Comparison of ENCODE assay signal across 1 cellular context in genomic region chr20:50153500-50154377, GRCh38.
TF ChIP-seq lines count a peak whose summit lies in the region.

Gene PEDS1 (minus strand): TSS chr20:50153723. CDS start chr20:50153637, 86 bp downstream.

TF ChIP-seq in K562, 482 proteins besides CTCF, POLR2A, EP300 and RAD21 (continued from another document and continues in another):
- TF ChIP-seq ZBTB2 (IDR thresholded peaks at IDR 0.05), result no peak
- 0 out of 2 replicates have a peak, but pooled peaks have one; percentile 39 for TF ChIP-seq ATF7 (IDR thresholded peaks at IDR 0.05)
- no peak for TF ChIP-seq ZNF253 (CRISPR knock-in tag; conservative IDR thresholded peaks at IDR 0.05)
- no peak for TF ChIP-seq SNIP1 (IDR thresholded peaks at IDR 0.05; ENCODE audit: low read depth)
- TF ChIP-seq E2F6 (IDR thresholded peaks at IDR 0.05; ENCODE audit: borderline replicate concordance in 1 of 2, extremely low read depth in 1 of 2, insufficient read depth in 1 of 2, insufficient read length in 1 of 2, low read depth in 1 of 2, low read length in 1 of 2, poor library complexity in 1 of 2, severe bottlenecking in 1 of 2), result peak; percentile 94 to 98
- TF ChIP-seq PHB (CRISPR knock-in tag; IDR thresholded peaks at IDR 0.05), result peak; percentile 45; the same call in 1 of the 2 replicates
- TF ChIP-seq, protein P1, sequence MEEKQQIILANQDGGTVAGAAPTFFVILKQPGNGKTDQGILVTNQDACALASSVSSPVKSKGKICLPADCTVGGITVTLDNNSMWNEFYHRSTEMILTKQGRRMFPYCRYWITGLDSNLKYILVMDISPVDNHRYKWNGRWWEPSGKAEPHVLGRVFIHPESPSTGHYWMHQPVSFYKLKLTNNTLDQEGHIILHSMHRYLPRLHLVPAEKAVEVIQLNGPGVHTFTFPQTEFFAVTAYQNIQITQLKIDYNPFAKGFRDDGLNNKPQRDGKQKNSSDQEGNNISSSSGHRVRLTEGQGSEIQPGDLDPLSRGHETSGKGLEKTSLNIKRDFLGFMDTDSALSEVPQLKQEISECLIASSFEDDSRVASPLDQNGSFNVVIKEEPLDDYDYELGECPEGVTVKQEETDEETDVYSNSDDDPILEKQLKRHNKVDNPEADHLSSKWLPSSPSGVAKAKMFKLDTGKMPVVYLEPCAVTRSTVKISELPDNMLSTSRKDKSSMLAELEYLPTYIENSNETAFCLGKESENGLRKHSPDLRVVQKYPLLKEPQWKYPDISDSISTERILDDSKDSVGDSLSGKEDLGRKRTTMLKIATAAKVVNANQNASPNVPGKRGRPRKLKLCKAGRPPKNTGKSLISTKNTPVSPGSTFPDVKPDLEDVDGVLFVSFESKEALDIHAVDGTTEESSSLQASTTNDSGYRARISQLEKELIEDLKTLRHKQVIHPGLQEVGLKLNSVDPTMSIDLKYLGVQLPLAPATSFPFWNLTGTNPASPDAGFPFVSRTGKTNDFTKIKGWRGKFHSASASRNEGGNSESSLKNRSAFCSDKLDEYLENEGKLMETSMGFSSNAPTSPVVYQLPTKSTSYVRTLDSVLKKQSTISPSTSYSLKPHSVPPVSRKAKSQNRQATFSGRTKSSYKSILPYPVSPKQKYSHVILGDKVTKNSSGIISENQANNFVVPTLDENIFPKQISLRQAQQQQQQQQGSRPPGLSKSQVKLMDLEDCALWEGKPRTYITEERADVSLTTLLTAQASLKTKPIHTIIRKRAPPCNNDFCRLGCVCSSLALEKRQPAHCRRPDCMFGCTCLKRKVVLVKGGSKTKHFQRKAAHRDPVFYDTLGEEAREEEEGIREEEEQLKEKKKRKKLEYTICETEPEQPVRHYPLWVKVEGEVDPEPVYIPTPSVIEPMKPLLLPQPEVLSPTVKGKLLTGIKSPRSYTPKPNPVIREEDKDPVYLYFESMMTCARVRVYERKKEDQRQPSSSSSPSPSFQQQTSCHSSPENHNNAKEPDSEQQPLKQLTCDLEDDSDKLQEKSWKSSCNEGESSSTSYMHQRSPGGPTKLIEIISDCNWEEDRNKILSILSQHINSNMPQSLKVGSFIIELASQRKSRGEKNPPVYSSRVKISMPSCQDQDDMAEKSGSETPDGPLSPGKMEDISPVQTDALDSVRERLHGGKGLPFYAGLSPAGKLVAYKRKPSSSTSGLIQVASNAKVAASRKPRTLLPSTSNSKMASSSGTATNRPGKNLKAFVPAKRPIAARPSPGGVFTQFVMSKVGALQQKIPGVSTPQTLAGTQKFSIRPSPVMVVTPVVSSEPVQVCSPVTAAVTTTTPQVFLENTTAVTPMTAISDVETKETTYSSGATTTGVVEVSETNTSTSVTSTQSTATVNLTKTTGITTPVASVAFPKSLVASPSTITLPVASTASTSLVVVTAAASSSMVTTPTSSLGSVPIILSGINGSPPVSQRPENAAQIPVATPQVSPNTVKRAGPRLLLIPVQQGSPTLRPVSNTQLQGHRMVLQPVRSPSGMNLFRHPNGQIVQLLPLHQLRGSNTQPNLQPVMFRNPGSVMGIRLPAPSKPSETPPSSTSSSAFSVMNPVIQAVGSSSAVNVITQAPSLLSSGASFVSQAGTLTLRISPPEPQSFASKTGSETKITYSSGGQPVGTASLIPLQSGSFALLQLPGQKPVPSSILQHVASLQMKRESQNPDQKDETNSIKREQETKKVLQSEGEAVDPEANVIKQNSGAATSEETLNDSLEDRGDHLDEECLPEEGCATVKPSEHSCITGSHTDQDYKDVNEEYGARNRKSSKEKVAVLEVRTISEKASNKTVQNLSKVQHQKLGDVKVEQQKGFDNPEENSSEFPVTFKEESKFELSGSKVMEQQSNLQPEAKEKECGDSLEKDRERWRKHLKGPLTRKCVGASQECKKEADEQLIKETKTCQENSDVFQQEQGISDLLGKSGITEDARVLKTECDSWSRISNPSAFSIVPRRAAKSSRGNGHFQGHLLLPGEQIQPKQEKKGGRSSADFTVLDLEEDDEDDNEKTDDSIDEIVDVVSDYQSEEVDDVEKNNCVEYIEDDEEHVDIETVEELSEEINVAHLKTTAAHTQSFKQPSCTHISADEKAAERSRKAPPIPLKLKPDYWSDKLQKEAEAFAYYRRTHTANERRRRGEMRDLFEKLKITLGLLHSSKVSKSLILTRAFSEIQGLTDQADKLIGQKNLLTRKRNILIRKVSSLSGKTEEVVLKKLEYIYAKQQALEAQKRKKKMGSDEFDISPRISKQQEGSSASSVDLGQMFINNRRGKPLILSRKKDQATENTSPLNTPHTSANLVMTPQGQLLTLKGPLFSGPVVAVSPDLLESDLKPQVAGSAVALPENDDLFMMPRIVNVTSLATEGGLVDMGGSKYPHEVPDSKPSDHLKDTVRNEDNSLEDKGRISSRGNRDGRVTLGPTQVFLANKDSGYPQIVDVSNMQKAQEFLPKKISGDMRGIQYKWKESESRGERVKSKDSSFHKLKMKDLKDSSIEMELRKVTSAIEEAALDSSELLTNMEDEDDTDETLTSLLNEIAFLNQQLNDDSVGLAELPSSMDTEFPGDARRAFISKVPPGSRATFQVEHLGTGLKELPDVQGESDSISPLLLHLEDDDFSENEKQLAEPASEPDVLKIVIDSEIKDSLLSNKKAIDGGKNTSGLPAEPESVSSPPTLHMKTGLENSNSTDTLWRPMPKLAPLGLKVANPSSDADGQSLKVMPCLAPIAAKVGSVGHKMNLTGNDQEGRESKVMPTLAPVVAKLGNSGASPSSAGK (IDR thresholded peaks at IDR 0.05), result peak; percentile 98
- TF ChIP-seq WHSC1 (IDR thresholded peaks at IDR 0.05; ENCODE audit: low read length), result no peak
- TF ChIP-seq MECOM (CRISPR knock-in tag; IDR thresholded peaks at IDR 0.05), result 0 out of 2 replicates have a peak, but pooled peaks have one; percentile 59
- no peak for TF ChIP-seq SMARCB1 (IDR thresholded peaks at IDR 0.05; ENCODE audit: insufficient read length, low read depth)
- TF ChIP-seq UBTF (IDR thresholded peaks at IDR 0.05; ENCODE audit: borderline replicate concordance in 1 of 2, low read depth in 2 of 2, low read length in 2 of 2), result peak; percentile 40 to 64; a peak in 2 of 4 replicates
- TF ChIP-seq ZBTB1 (CRISPR knock-in tag; IDR thresholded peaks at IDR 0.05; ENCODE audit: borderline replicate concordance, low read depth), result peak; percentile 62; the same call in 1 of the 2 replicates
- TF ChIP-seq, protein P2, sequence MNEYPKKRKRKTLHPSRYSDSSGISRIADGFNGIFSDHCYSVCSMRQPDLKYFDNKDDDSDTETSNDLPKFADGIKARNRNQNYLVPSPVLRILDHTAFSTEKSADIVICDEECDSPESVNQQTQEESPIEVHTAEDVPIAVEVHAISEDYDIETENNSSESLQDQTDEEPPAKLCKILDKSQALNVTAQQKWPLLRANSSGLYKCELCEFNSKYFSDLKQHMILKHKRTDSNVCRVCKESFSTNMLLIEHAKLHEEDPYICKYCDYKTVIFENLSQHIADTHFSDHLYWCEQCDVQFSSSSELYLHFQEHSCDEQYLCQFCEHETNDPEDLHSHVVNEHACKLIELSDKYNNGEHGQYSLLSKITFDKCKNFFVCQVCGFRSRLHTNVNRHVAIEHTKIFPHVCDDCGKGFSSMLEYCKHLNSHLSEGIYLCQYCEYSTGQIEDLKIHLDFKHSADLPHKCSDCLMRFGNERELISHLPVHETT (CRISPR knock-in tag; conservative IDR thresholded peaks at IDR 0.05 in 1 of 2, IDR thresholded peaks at IDR 0.05 in 1 of 2), result peak in 1 of 2 experiments; percentile 88; a peak in 2 of 4 replicates
- TF ChIP-seq POLR2G (IDR thresholded peaks at IDR 0.05; ENCODE audit: low read depth, low read length), result peak; percentile 92
- TF ChIP-seq JUND (IDR thresholded peaks at IDR 0.05; ENCODE audit: borderline replicate concordance, low read depth, low read length), result no peak
- peak; percentile 10; the same call in 2 of the 3 replicates for TF ChIP-seq JUND (tag; IDR thresholded peaks at IDR 0.05; ENCODE audit: borderline replicate concordance, low read depth, low read length)
- TF ChIP-seq ERF (CRISPR knock-in tag; IDR thresholded peaks at IDR 0.05), result peak; percentile 67; the same call in 1 of the 2 replicates
- peak; percentile 89 for TF ChIP-seq ZNF395 (CRISPR knock-in tag; IDR thresholded peaks at IDR 0.05)
- TF ChIP-seq ZNF217 (CRISPR knock-in tag; IDR thresholded peaks at IDR 0.05), result no peak
- TF ChIP-seq PHF21A (IDR thresholded peaks at IDR 0.05; ENCODE audit: borderline replicate concordance, low read depth), result 0 out of 2 replicates have a peak, but pooled peaks have one; percentile 26
- TF ChIP-seq CCNT2 (IDR thresholded peaks at IDR 0.05; ENCODE audit: borderline replicate concordance, extremely low read depth, insufficient read length, low read depth, low read length), result peak; percentile 76
- TF ChIP-seq, protein P3, sequence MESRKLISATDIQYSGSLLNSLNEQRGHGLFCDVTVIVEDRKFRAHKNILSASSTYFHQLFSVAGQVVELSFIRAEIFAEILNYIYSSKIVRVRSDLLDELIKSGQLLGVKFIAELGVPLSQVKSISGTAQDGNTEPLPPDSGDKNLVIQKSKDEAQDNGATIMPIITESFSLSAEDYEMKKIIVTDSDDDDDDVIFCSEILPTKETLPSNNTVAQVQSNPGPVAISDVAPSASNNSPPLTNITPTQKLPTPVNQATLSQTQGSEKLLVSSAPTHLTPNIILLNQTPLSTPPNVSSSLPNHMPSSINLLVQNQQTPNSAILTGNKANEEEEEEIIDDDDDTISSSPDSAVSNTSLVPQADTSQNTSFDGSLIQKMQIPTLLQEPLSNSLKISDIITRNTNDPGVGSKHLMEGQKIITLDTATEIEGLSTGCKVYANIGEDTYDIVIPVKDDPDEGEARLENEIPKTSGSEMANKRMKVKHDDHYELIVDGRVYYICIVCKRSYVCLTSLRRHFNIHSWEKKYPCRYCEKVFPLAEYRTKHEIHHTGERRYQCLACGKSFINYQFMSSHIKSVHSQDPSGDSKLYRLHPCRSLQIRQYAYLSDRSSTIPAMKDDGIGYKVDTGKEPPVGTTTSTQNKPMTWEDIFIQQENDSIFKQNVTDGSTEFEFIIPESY (CRISPR knock-in tag; IDR thresholded peaks at IDR 0.05), result peak; percentile 86
- TF ChIP-seq ZNF589 (CRISPR knock-in tag; IDR thresholded peaks at IDR 0.05; ENCODE audit: low read depth), result peak; percentile 85
- 0 out of 2 replicates have a peak, but pooled peaks have one; percentile 10 for TF ChIP-seq ZBTB7A (IDR thresholded peaks at IDR 0.05; ENCODE audit: borderline replicate concordance, control insufficient read depth, low read depth, low read length)
- TF ChIP-seq NRF1 (conservative IDR thresholded peaks at IDR 0.05 in 1 of 2, IDR thresholded peaks at IDR 0.05 in 1 of 2), result peak; percentile 79 to 85
- TF ChIP-seq HDGF (IDR thresholded peaks at IDR 0.05), result no peak
- TF ChIP-seq ELF4 (CRISPR knock-in tag; IDR thresholded peaks at IDR 0.05), result peak; percentile 68; the same call in 1 of the 2 replicates
- TF ChIP-seq, protein P4, sequence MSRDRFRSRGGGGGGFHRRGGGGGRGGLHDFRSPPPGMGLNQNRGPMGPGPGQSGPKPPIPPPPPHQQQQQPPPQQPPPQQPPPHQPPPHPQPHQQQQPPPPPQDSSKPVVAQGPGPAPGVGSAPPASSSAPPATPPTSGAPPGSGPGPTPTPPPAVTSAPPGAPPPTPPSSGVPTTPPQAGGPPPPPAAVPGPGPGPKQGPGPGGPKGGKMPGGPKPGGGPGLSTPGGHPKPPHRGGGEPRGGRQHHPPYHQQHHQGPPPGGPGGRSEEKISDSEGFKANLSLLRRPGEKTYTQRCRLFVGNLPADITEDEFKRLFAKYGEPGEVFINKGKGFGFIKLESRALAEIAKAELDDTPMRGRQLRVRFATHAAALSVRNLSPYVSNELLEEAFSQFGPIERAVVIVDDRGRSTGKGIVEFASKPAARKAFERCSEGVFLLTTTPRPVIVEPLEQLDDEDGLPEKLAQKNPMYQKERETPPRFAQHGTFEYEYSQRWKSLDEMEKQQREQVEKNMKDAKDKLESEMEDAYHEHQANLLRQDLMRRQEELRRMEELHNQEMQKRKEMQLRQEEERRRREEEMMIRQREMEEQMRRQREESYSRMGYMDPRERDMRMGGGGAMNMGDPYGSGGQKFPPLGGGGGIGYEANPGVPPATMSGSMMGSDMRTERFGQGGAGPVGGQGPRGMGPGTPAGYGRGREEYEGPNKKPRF (IDR thresholded peaks at IDR 0.05; ENCODE audit: low read depth, low read length), result no peak
- TF ChIP-seq SNRNP70 (optimal IDR thresholded peaks at IDR 0.05; ENCODE audit: low read depth, low read length), result no peak
- TF ChIP-seq ZNF12 (CRISPR knock-in tag; IDR thresholded peaks at IDR 0.05), result 0 out of 2 replicates have a peak, but pooled peaks have one; percentile 22
- TF ChIP-seq MAFG (tag; conservative IDR thresholded peaks at IDR 0.05), result no peak
- peak; percentile 78 to 86 for TF ChIP-seq NONO (IDR thresholded peaks at IDR 0.05; ENCODE audit: low read depth in 2 of 2, low read length in 1 of 2)
